9 cellular contexts compared by ENCODE assay signal in genomic region chr11:2378527-2379210, GRCh38. TPM values are rescaled to one million over a fixed set of nuclear protein-coding genes. Genes with fewer than 3 reads are reported as not detected.
DNase-seq lines count a peak whose midpoint lies in the region; ATAC-seq, FAIRE-seq and TF ChIP-seq lines count a peak whose summit lies in the region.
"Had no signal": no experiment of that assay in that cellular context is flagged by ENCODE, and none has a peak within 500 bp of the region (broad histone marks: within the 10 kb centered on the region; RNA-seq: fewer than 3 reads in every experiment).

No MANE protein-coding gene starts in this region.

- no peak for FAIRE-seq in D721Med (lab: Jason Lieb, UNC)
- FAIRE-seq: colon had no signal

- TF ChIP-seq CTCF in ascending aorta (IDR thresholded peaks at IDR 0.05): no peak
- no peak for TF ChIP-seq CTCF in D721Med (IDR thresholded peaks at IDR 0.05; ENCODE audit: insufficient read depth, missing control alignments)

- peak overlapping the region; percentile 56 to 98 (median 94) for H3K9ac ChIP-seq in subcutaneous abdominal adipose tissue (ENCODE audit: low read length in 5 of 5)

- H3K4me3 ChIP-seq in ascending aorta (peak overlapping the region; percentile 79 to 98), subcutaneous abdominal adipose tissue (ENCODE audit: low read depth in 1 of 5, low read length in 5 of 5) (peak overlapping the region; percentile 89 to 96 (median 94))

- H3K4me1 Mint-ChIP-seq in T-helper 1 cell treated with Interleukin-12 subunit alpha and Interleukin-12 subunit beta and Interleukin-4 antibody, amounts not matched to agents 30 μg/mL and 1 μg/mL, for 36 hours (ENCODE audit: low read depth): peaks cover 7% of the 10 kb centered on the region
- peaks cover 36 to 55% of the 10 kb centered on the region in 2 donors for H3K4me1 Mint-ChIP-seq in immature natural killer cell

- CTCF ChIA-PET in HEK293T (lab: Yijun Ruan, JAX): interaction anchor here (1.4 to 1.5 kb wide), 2 partner anchors 12 to 74 kb away, joined by 4 to 6 read pairs; no protein-coding TSS in a partner anchor

- no peak for ATAC-seq in HG03378 (IDR thresholded peaks at IDR 0.05; ENCODE audit: unreplicated experiment)

- H3K4me1 ChIP-seq in ascending aorta: peaks cover 23 to 46% of the 10 kb centered on the region in 2 donors
- H3K4me1 ChIP-seq in subcutaneous abdominal adipose tissue (ENCODE audit: control insufficient read depth in 5 of 5, insufficient read depth in 5 of 5, low read length in 5 of 5): peaks cover 22 to 61% (median 55%) of the 10 kb centered on the region in 5 donors

- H3K36me3 Mint-ChIP-seq in T-helper 1 cell treated with Interleukin-12 subunit alpha and Interleukin-12 subunit beta and Interleukin-4 antibody, amounts not matched to agents 30 μg/mL and 1 μg/mL, for 36 hours (ENCODE audit: low read depth): peaks cover 1% of the 10 kb centered on the region
- no peaks in the 10 kb centered on the region for H3K36me3 Mint-ChIP-seq in immature natural killer cell

- H3K27me3 ChIP-seq in ascending aorta: no peaks in the 10 kb centered on the region
- no peaks in the 10 kb centered on the region for H3K27me3 ChIP-seq in subcutaneous abdominal adipose tissue (ENCODE audit: control insufficient read depth in 5 of 5, insufficient read depth in 4 of 5, low read length in 5 of 5)

- POLR2A ChIA-PET in HEK293T (lab: Yijun Ruan, JAX): interaction anchor here (1.0 to 1.8 kb wide), 7 partner anchors 8 to 73 kb away, joined by 3 to 11 read pairs (median 6); partner anchors contain the start of gene TSSC4

- H3K36me3 ChIP-seq in ascending aorta (no peaks in the 10 kb centered on the region), subcutaneous abdominal adipose tissue (ENCODE audit: control insufficient read depth in 5 of 5, insufficient read depth in 5 of 5, low read length in 5 of 5) (peaks cover 0 to 4% (median 0%) of the 10 kb centered on the region in 5 donors)

- H3K27ac ChIP-seq in ascending aorta (peak overlapping the region; percentile 97 to 99), subcutaneous abdominal adipose tissue (ENCODE audit: low read depth, low read length) (peak overlapping the region; percentile 99)

- H3K9me3 ChIP-seq in ascending aorta (no peaks in the 10 kb centered on the region), subcutaneous abdominal adipose tissue (ENCODE audit: control insufficient read depth in 5 of 5, low read length in 5 of 5) (no peaks in the 10 kb centered on the region)

- H3K9me3 Mint-ChIP-seq in T-helper 1 cell treated with Interleukin-12 subunit alpha and Interleukin-12 subunit beta and Interleukin-4 antibody, amounts not matched to agents 30 μg/mL and 1 μg/mL, for 36 hours: no peaks in the 10 kb centered on the region
- H3K9me3 Mint-ChIP-seq in immature natural killer cell: no peaks in the 10 kb centered on the region

- H3K4me3 Mint-ChIP-seq in T-helper 1 cell treated with Interleukin-12 subunit alpha and Interleukin-12 subunit beta and Interleukin-4 antibody, amounts not matched to agents 30 μg/mL and 1 μg/mL, for 36 hours: peak overlapping the region; percentile 79
- H3K4me3 Mint-ChIP-seq in immature natural killer cell: peak overlapping the region; percentile 81 to 85 (median 85)

- peak overlapping the region; percentile 79 for H3K27ac Mint-ChIP-seq in T-helper 1 cell treated with Interleukin-12 subunit alpha and Interleukin-12 subunit beta and Interleukin-4 antibody, amounts not matched to agents 30 μg/mL and 1 μg/mL, for 36 hours
- peak overlapping the region; percentile 70 to 93 (median 84) for H3K27ac Mint-ChIP-seq in immature natural killer cell

- DNase-seq in T-helper 1 cell: no peak
- peak in 1 of 2 donors; percentile 65 for DNase-seq in ascending aorta (ENCODE audit: low spot score in 2 of 2)
- DNase-seq in immature natural killer cell: no peak
- no peak for DNase-seq in D721Med (ENCODE audit: insufficient read length, low spot score)
- no peak for DNase-seq in HEK293T (ENCODE audit: extremely low spot score)

- H3K27me3 Mint-ChIP-seq in T-helper 1 cell treated with Interleukin-12 subunit alpha and Interleukin-12 subunit beta and Interleukin-4 antibody, amounts not matched to agents 30 μg/mL and 1 μg/mL, for 36 hours (ENCODE audit: low read depth): no peaks in the 10 kb centered on the region
- H3K27me3 Mint-ChIP-seq in immature natural killer cell (ENCODE audit: low read depth in 3 of 3): peaks cover 7 to 18% (median 13%) of the 10 kb centered on the region in 3 donors

- intact Hi-C loops in ascending aorta (cut with DNase I): loop anchor here (2.0 to 10.0 kb wide), 2 partner anchors 64 to 614 kb away; partner anchors contain the start of gene CTSD

TF ChIP-seq in HEK293T, 16 proteins besides CTCF, POLR2A, EP300 and RAD21:
- TF ChIP-seq ZNF384 (IDR thresholded peaks at IDR 0.05) (no peak), LEF1 (IDR thresholded peaks at IDR 0.05; ENCODE audit: borderline replicate concordance) (no peak), L3MBTL2 (conservative IDR thresholded peaks at IDR 0.05) (no peak), NFRKB (IDR thresholded peaks at IDR 0.05) (no peak), BHLHE40 (IDR thresholded peaks at IDR 0.05; ENCODE audit: borderline replicate concordance) (no peak), FOXA1 (IDR thresholded peaks at IDR 0.05) (no peak), FOXK2 (IDR thresholded peaks at IDR 0.05) (no peak), SP1 (IDR thresholded peaks at IDR 0.05) (no peak), HDGF (IDR thresholded peaks at IDR 0.05; ENCODE audit: borderline replicate concordance) (no peak), ELF4 (IDR thresholded peaks at IDR 0.05) (no peak), FOXM1 (IDR thresholded peaks at IDR 0.05; ENCODE audit: borderline replicate concordance) (no peak), CTBP1 (IDR thresholded peaks at IDR 0.05; ENCODE audit: borderline replicate concordance) (no peak), SUZ12 (IDR thresholded peaks at IDR 0.05) (no peak), ARNT (IDR thresholded peaks at IDR 0.05) (no peak), TARDBP (IDR thresholded peaks at IDR 0.05) (no peak), PKNOX1 (IDR thresholded peaks at IDR 0.05) (no peak)
TF ChIP-seq in HEK293T: peak in this region for 0.

RNA-seq across cellular contexts. Expression of gene CD81, which starts 1.6 kb away (rescaled TPM):
- total RNA-seq in ascending aorta: 801 TPM
- polyA plus RNA-seq in immature natural killer cell: 10 to 100 TPM; 33.1 to 56.9 (median 49.7) TPM

RNA-seq across cellular contexts. Expression of gene TSSC4, which starts 21.9 kb away (rescaled TPM):
- 183 TPM for total RNA-seq in ascending aorta
- 100 to 1,000 TPM in 2 of 3 donors, 10 to 100 TPM in 1; 87.7 to 111 (median 108) TPM for polyA plus RNA-seq in immature natural killer cell
